In the genomic region with DNA sequence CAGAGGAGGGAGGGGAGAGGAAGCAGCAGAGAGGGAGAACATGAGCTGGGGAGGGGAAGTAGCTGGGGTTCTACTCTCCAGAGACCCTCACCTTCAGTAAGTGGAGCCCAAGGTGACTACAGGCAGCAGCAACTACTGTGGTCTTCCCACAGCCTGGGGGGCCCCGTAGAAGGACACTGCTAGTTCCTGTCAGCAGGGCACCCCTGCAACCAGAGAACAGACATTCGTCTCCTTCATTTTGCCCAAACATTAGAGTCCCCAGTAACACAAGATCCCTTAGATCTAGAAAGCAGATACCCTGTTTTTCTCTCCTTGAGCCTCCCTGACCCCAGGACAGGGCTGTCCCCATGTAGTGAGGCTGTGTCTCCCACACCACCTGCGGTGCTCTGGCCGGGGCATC, we compare ENCODE assay signal across 21 cellular contexts. TPM values are rescaled to one million over a fixed set of nuclear protein-coding genes. Genes with fewer than 3 reads are reported as not detected.
A peak's percentile ranks its signal among the peaks of the same experiment; 100 is the strongest.
DNase-seq lines count a peak whose midpoint lies in the region; ATAC-seq and TF ChIP-seq lines count a peak whose summit lies in the region.
"Had no signal": no experiment of that assay in that cellular context is flagged by ENCODE, and none has a peak within 500 bp of the region (broad histone marks: within the 10 kb centered on the region; RNA-seq: fewer than 3 reads in every experiment).

No MANE protein-coding gene starts in this region.

- intact Hi-C loops in naive thymus-derived CD4-positive, alpha-beta T cell (cut with micrococcal nuclease): no loop called here

- CTCF ChIA-PET in naive thymus-derived CD4-positive, alpha-beta T cell (lab: Charles Lee): interaction anchor here (0.7 kb wide), 1 partner anchor 175 kb away, joined by 3 read pairs; no protein-coding TSS in a partner anchor

- peaks cover 37% of the 10 kb centered on the region for H3K36me3 ChIP-seq in WERI-Rb-1
- H3K36me3 ChIP-seq in naive thymus-derived CD4-positive, alpha-beta T cell (ENCODE audit: control insufficient read depth in 2 of 3, insufficient read depth in 3 of 3, low read length in 3 of 3): peaks cover 0 to 60% (median 7%) of the 10 kb centered on the region in 3 experiments

- ATAC-seq in left lobe of liver (peak; percentile 18), HG02840 (IDR thresholded peaks at IDR 0.05; ENCODE audit: low FRiP score, unreplicated experiment) (no peak), HG02642 (IDR thresholded peaks at IDR 0.05; ENCODE audit: poor library complexity, unreplicated experiment) (no peak)
- no peak for ATAC-seq in stimulated activated naive B cell treated with anti-CD40 and anti-IgM and Interleukin-4, amounts not matched to agents 10 μg/mL and 1 μg/mL and 100 μg/mL, for 72 hours (replicated peaks)
- no peak for ATAC-seq in naive thymus-derived CD4-positive, alpha-beta T cell

- no peak overlapping the region for H3K4me3 ChIP-seq in WERI-Rb-1 (ENCODE audit: low read depth, low read length)
- no peak overlapping the region for H3K4me3 ChIP-seq in naive thymus-derived CD4-positive, alpha-beta T cell (ENCODE audit: low read length)
- H3K4me3 ChIP-seq: BLaER1 treated with 17β-estradiol and CSF1 and Interleukin-3, amounts not matched to agents 10 nM and 100 nM; HAP-1 had no signal

- peaks cover 16 to 18% of the 10 kb centered on the region in 2 donors for H3K4me1 Mint-ChIP-seq in stimulated activated naive B cell treated with anti-CD40 and anti-IgM and Interleukin-4, amounts not matched to agents 10 μg/mL and 1 μg/mL and 100 μg/mL, for 72 hours
- peaks cover 0 to 7% (median 5%) of the 10 kb centered on the region in 7 donors for H3K4me1 Mint-ChIP-seq in naive thymus-derived CD4-positive, alpha-beta T cell

- no peak overlapping the region for H3K4me3 Mint-ChIP-seq in stimulated activated naive B cell treated with anti-CD40 and anti-IgM and Interleukin-4, amounts not matched to agents 10 μg/mL and 1 μg/mL and 100 μg/mL, for 72 hours
- H3K4me3 Mint-ChIP-seq in naive thymus-derived CD4-positive, alpha-beta T cell: no peak overlapping the region
- H3K4me3 Mint-ChIP-seq: CD4-positive, alpha-beta T cell; CD8-positive, alpha-beta memory T cell; HFFc6 had no signal

- TF ChIP-seq CTCF in WERI-Rb-1 (IDR thresholded peaks at IDR 0.05; ENCODE audit: low read depth, low read length): no peak

- DNase-seq in AG20443 (ENCODE audit: low spot score) (peak; percentile 1), WERI-Rb-1 (no peak), left lobe of liver (ENCODE audit: low spot score) (no peak), superior temporal gyrus (ENCODE audit: extremely low spot score) (no peak)
- no peak for DNase-seq in stimulated activated naive B cell treated with anti-CD40 and anti-IgM and Interleukin-4, amounts not matched to agents 10 μg/mL and 1 μg/mL and 100 μg/mL, for 72 hours
- no peak for DNase-seq in naive thymus-derived CD4-positive, alpha-beta T cell
- DNase-seq: AML-193; BE2C; Calu3; CD4-positive, alpha-beta T cell; CD8-positive, alpha-beta memory T cell; DMS53; DMS79 treated with DMSO at 0.1 percent for 48 hours; GF-D8; GOT3; HFFc6 had no signal

- no peaks in the 10 kb centered on the region for H3K4me1 ChIP-seq in naive thymus-derived CD4-positive, alpha-beta T cell (ENCODE audit: control insufficient read depth in 2 of 2, insufficient read depth in 2 of 2, low read length in 2 of 2)
- H3K4me1 ChIP-seq: BE2C, HAP-1 had no signal

- peak overlapping the region; percentile 47 for H3K27ac Mint-ChIP-seq in stimulated activated naive B cell treated with anti-CD40 and anti-IgM and Interleukin-4, amounts not matched to agents 10 μg/mL and 1 μg/mL and 100 μg/mL, for 72 hours
- H3K27ac Mint-ChIP-seq in naive thymus-derived CD4-positive, alpha-beta T cell: no peak overlapping the region
- H3K27ac Mint-ChIP-seq: CD4-positive, alpha-beta T cell; CD8-positive, alpha-beta memory T cell; HFFc6 had no signal

- no peaks in the 10 kb centered on the region for H3K27me3 Mint-ChIP-seq in stimulated activated naive B cell treated with anti-CD40 and anti-IgM and Interleukin-4, amounts not matched to agents 10 μg/mL and 1 μg/mL and 100 μg/mL, for 72 hours
- no peaks in the 10 kb centered on the region for H3K27me3 Mint-ChIP-seq in naive thymus-derived CD4-positive, alpha-beta T cell
- H3K27me3 Mint-ChIP-seq: CD4-positive, alpha-beta T cell; CD8-positive, alpha-beta memory T cell had no signal

- peaks cover 42 to 73% of the 10 kb centered on the region in 2 donors for H3K36me3 Mint-ChIP-seq in stimulated activated naive B cell treated with anti-CD40 and anti-IgM and Interleukin-4, amounts not matched to agents 10 μg/mL and 1 μg/mL and 100 μg/mL, for 72 hours
- H3K36me3 Mint-ChIP-seq in naive thymus-derived CD4-positive, alpha-beta T cell: peaks cover 3 to 19% (median 4%) of the 10 kb centered on the region in 5 donors

- POLR2A ChIA-PET in naive thymus-derived CD4-positive, alpha-beta T cell (lab: Charles Lee): interaction anchor here (3.0 kb wide), 1 partner anchor 10 kb away, joined by 9 read pairs; a partner anchor contains a TSS

- H3K27ac ChIP-seq in WERI-Rb-1: peak overlapping the region; percentile 72
- no peak overlapping the region for H3K27ac ChIP-seq in naive thymus-derived CD4-positive, alpha-beta T cell (ENCODE audit: low read depth, low read length)

- no peaks in the 10 kb centered on the region for H3K9me3 Mint-ChIP-seq in stimulated activated naive B cell treated with anti-CD40 and anti-IgM and Interleukin-4, amounts not matched to agents 10 μg/mL and 1 μg/mL and 100 μg/mL, for 72 hours
- no peaks in the 10 kb centered on the region for H3K9me3 Mint-ChIP-seq in naive thymus-derived CD4-positive, alpha-beta T cell
- H3K9me3 Mint-ChIP-seq: CD4-positive, alpha-beta T cell; CD8-positive, alpha-beta memory T cell; HFFc6 had no signal

- no peaks in the 10 kb centered on the region for H3K9me3 ChIP-seq in WERI-Rb-1 (ENCODE audit: severe bottlenecking)
- no peaks in the 10 kb centered on the region for H3K9me3 ChIP-seq in naive thymus-derived CD4-positive, alpha-beta T cell (ENCODE audit: control insufficient read depth in 2 of 3, low read length in 3 of 3)
- H3K9me3 ChIP-seq: BE2C; BLaER1 treated with 17β-estradiol and CSF1 and Interleukin-3, amounts not matched to agents 10 nM and 100 nM; HAP-1 had no signal

- no peaks in the 10 kb centered on the region for H3K27me3 ChIP-seq in WERI-Rb-1 (ENCODE audit: insufficient read depth, low read depth, severe bottlenecking)
- no peaks in the 10 kb centered on the region for H3K27me3 ChIP-seq in naive thymus-derived CD4-positive, alpha-beta T cell (ENCODE audit: control insufficient read depth in 2 of 2, insufficient read depth in 2 of 2, low read length in 2 of 2)
- H3K27me3 ChIP-seq: BE2C; BLaER1 treated with 17β-estradiol and CSF1 and Interleukin-3, amounts not matched to agents 10 nM and 100 nM had no signal

RNA-seq across cellular contexts. Expression of a gene that starts 8.2 kb away (rescaled TPM):
- total RNA-seq in left lobe of liver: 467 TPM
- total RNA-seq in naive thymus-derived CD4-positive, alpha-beta T cell: 1 to 10 TPM in 3 of 5 experiments, under 1 TPM in 2; 0.95 to 2.6 (median 1.1) TPM
- not detected for polyA plus RNA-seq in naive thymus-derived CD4-positive, alpha-beta T cell
- total RNA-seq: Daoy had no signal
- polyA plus RNA-seq: CD8-positive, alpha-beta memory T cell had no signal

RNA-seq across cellular contexts. Expression of a gene that starts 10.2 kb away (rescaled TPM):
- total RNA-seq in left lobe of liver: 25.4 TPM
- total RNA-seq in naive thymus-derived CD4-positive, alpha-beta T cell: 10 to 100 TPM; 14.1 to 42.3 (median 28.0) TPM
- 10 to 100 TPM; 21.2 to 24.6 TPM for polyA plus RNA-seq in naive thymus-derived CD4-positive, alpha-beta T cell

RNA-seq across cellular contexts. Expression of a gene that starts 15.6 kb away (rescaled TPM):
- 14.8 TPM for total RNA-seq in left lobe of liver
- 10 to 100 TPM; 19.7 to 60.4 (median 28.2) TPM for total RNA-seq in naive thymus-derived CD4-positive, alpha-beta T cell
- polyA plus RNA-seq in naive thymus-derived CD4-positive, alpha-beta T cell: 10 to 100 TPM; 21.5 to 34.0 TPM

RNA-seq across cellular contexts. Expression of a gene that starts 39.5 kb away (rescaled TPM):
- 50.3 TPM for total RNA-seq in left lobe of liver
- 10 to 100 TPM; 58.6 to 98.9 (median 87.4) TPM for total RNA-seq in naive thymus-derived CD4-positive, alpha-beta T cell
- 100 to 1,000 TPM in 1 of 2 donors, 10 to 100 TPM in 1; 92.7 to 134 TPM for polyA plus RNA-seq in naive thymus-derived CD4-positive, alpha-beta T cell

RNA-seq across cellular contexts. Expression of a gene that starts 45.0 kb away (rescaled TPM):
- 20.2 TPM for total RNA-seq in left lobe of liver
- total RNA-seq in naive thymus-derived CD4-positive, alpha-beta T cell: 10 to 100 TPM; 20.3 to 58.0 (median 32.7) TPM
- polyA plus RNA-seq in naive thymus-derived CD4-positive, alpha-beta T cell: 10 to 100 TPM; 58.2 to 72.3 TPM

Comparison
In these comparisons a context has a peak if more than half of its experiments do, and no peak if none do; other contexts are left out.
1. RNA of a gene that starts 8.2 kb away (total RNA-seq): 467 TPM in left lobe of liver (single experiment); 0.95 to 2.6 TPM in naive thymus-derived CD4-positive, alpha-beta T cell; every median in the first group is over 100 times any median in the second.